20 cellular contexts compared by ENCODE assay signal in the genomic region with DNA sequence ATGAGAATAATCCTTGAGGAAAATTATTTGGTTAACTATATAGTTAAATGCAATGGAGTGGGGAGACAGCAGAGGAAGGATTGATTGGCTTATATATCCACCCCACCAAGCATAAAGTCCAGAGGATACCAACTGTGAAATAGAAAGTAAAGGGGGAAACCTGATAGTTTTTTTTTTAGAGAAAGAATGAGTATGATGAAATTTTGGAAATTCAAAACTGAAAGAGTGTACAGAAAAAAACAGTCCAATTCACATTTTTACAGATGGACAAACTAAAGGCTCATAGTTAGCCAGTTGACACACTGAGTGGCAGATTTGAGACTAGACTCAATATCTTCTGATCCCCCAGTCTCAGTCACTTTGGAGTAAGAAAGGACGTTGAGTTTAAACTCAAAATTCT.
"Had no signal": no experiment of that assay in that cellular context is flagged by ENCODE, and none has a peak within 500 bp of the region (broad histone marks: within the 10 kb centered on the region; RNA-seq: fewer than 3 reads in every experiment).

No MANE protein-coding gene starts in this region.

- H3K4me1 Mint-ChIP-seq: neural crest cell had no signal

- H3K9me3 Mint-ChIP-seq: activated naive CD4-positive, alpha-beta T cell treated with anti-CD3 and anti-CD28 coated beads for 36 hours; memory B cell had no signal

- ATAC-seq: activated T-cell treated with anti-CD3 and anti-CD28 coated beads, Interleukin-2, amount 50 U/mL, for 72 hours; heart left ventricle; left cardiac atrium had no signal

- DNase-seq: activated CD4-positive, alpha-beta memory T cell treated with anti-CD3 and anti-CD28 coated beads, Interleukin-2, amount 10 ng/mL, durations not matched to agents 7 days and 5 days; activated CD4-positive, alpha-beta T cell treated with anti-CD3 and anti-CD28 coated beads for 48 hours; activated effector memory CD4-positive, alpha-beta T cell treated with Interleukin-2 at 50 U/mL for 16 hours; activated naive CD4-positive, alpha-beta T cell treated with anti-CD3 and anti-CD28 coated beads for 36 hours; activated naive CD8-positive, alpha-beta T cell treated with anti-CD3 and anti-CD28 coated beads, Interleukin-2, amount 10 ng/mL, durations not matched to agents 7 days and 5 days; activated T-cell treated with anti-CD3 and anti-CD28 coated beads, Interleukin-2, amount 50 U/mL, for 72 hours; dermis blood vessel endothelial cell; effector CD8-positive, alpha-beta T cell; heart left ventricle; islet precursor cell; left cardiac atrium; occipital lobe; sigmoid colon; spleen; stimulated activated CD4-positive, alpha-beta T cell treated with anti-CD3 and anti-CD28 coated beads, Interleukin-4, amount 100 ng/mL, for 1 hour; substantia nigra; tibial artery had no signal

- H3K27me3 Mint-ChIP-seq: activated CD4-positive, alpha-beta memory T cell treated with anti-CD3 and anti-CD28 coated beads, Interleukin-2, amount 10 ng/mL, durations not matched to agents 7 days and 5 days; activated naive CD8-positive, alpha-beta T cell treated with anti-CD3 and anti-CD28 coated beads, Interleukin-2, amount 10 ng/mL, durations not matched to agents 7 days and 5 days; memory B cell; stimulated activated naive CD8-positive, alpha-beta T cell treated with anti-CD3 and anti-CD28 coated beads, Interleukin-15, Interleukin-2, amounts not matched to agents 100 ng/mL and 50 ng/mL, for 24 hours had no signal

- H3K4me3 Mint-ChIP-seq: activated CD4-positive, alpha-beta memory T cell treated with anti-CD3 and anti-CD28 coated beads, Interleukin-2, amount 10 ng/mL, durations not matched to agents 7 days and 5 days; activated naive CD4-positive, alpha-beta T cell treated with anti-CD3 and anti-CD28 coated beads for 36 hours; activated naive CD8-positive, alpha-beta T cell treated with anti-CD3 and anti-CD28 coated beads, Interleukin-2, amount 10 ng/mL, durations not matched to agents 7 days and 5 days; activated T-cell treated with anti-CD3 and anti-CD28 coated beads, Interleukin-2, amount 50 U/mL, for 72 hours; memory B cell; neural crest cell; stimulated activated naive CD8-positive, alpha-beta T cell treated with anti-CD3 and anti-CD28 coated beads, Interleukin-15, Interleukin-2, amounts not matched to agents 100 ng/mL and 50 ng/mL, for 24 hours had no signal

- H3K27ac Mint-ChIP-seq: activated CD4-positive, alpha-beta memory T cell treated with anti-CD3 and anti-CD28 coated beads, Interleukin-2, amount 10 ng/mL, durations not matched to agents 7 days and 5 days; activated naive CD4-positive, alpha-beta T cell treated with anti-CD3 and anti-CD28 coated beads for 36 hours; activated naive CD8-positive, alpha-beta T cell treated with anti-CD3 and anti-CD28 coated beads, Interleukin-2, amount 10 ng/mL, durations not matched to agents 7 days and 5 days; activated T-cell treated with anti-CD3 and anti-CD28 coated beads, Interleukin-2, amount 50 U/mL, for 72 hours; memory B cell; stimulated activated naive CD8-positive, alpha-beta T cell treated with anti-CD3 and anti-CD28 coated beads, Interleukin-15, Interleukin-2, amounts not matched to agents 100 ng/mL and 50 ng/mL, for 24 hours had no signal

- H3K4me3 ChIP-seq: heart left ventricle, sigmoid colon, spleen, tibial artery had no signal
